ENCODE assay signal across 8 cellular contexts in genomic region chr2:162261032-162261945, GRCh38. TPM values are rescaled to one million over a fixed set of nuclear protein-coding genes. Genes with fewer than 3 reads are reported as not detected.
DNase-seq lines count a peak whose midpoint lies in the region; ATAC-seq and TF ChIP-seq lines count a peak whose summit lies in the region.

No MANE protein-coding gene starts in this region.

- DNase-seq in stimulated activated CD8-positive, alpha-beta memory T cell treated with anti-CD3 and anti-CD28 coated beads, Interleukin-12 subunit alpha, Interleukin-12 subunit beta, amount 100 ng/mL, for 4 hours (ENCODE audit: low read depth) = peak; percentile 0
- DNase-seq in stimulated activated CD8-positive, alpha-beta memory T cell treated with anti-CD3 and anti-CD28 coated beads, Interleukin-4, amount 100 ng/mL, for 48 hours = no peak
- peak; percentile 33 for DNase-seq in activated CD8-positive, alpha-beta T cell treated with anti-CD3 and anti-CD28 coated beads, Interleukin-2, amount 10 ng/mL, durations not matched to agents 7 days and 5 days
- DNase-seq in iPS-NIHi11 (ENCODE audit: low spot score) = peak; percentile 9
- DNase-seq in upper lobe of left lung = peak in 1 of 2 donors; percentile 84
- no peak for DNase-seq in NCI-H2081 (lab: John Stamatoyannopoulos, UW)
- DNase-seq in T1000 (lab: John Stamatoyannopoulos, UW) = no peak

- POLR2A ChIA-PET in activated CD8-positive, alpha-beta T cell treated with anti-CD3 and anti-CD28 coated beads, Interleukin-2, amount 10 ng/mL, durations not matched to agents 7 days and 5 days (lab: Charles Lee) = no interaction called here

- H3K9me3 Mint-ChIP-seq in activated CD8-positive, alpha-beta T cell treated with anti-CD3 and anti-CD28 coated beads, Interleukin-2, amount 10 ng/mL, durations not matched to agents 7 days and 5 days (ENCODE audit: insufficient read depth) = no peaks in the 10 kb centered on the region

- peak overlapping the region; percentile 22 for H3K4me3 Mint-ChIP-seq in activated CD8-positive, alpha-beta T cell treated with anti-CD3 and anti-CD28 coated beads, Interleukin-2, amount 10 ng/mL, durations not matched to agents 7 days and 5 days

- peak overlapping the region; percentile 51 to 73 (median 55) for H3K27ac ChIP-seq in upper lobe of left lung

- no peak for TF ChIP-seq CTCF in upper lobe of left lung (IDR thresholded peaks at IDR 0.05)

- ATAC-seq in HG03378 (IDR thresholded peaks at IDR 0.05; ENCODE audit: unreplicated experiment) (peak; percentile 72), upper lobe of left lung (ENCODE audit: low FRiP score in 2 of 2) (peak; percentile 87 to 90)
- ATAC-seq in activated CD8-positive, alpha-beta T cell treated with anti-CD3 and anti-CD28 coated beads, Interleukin-2, amount 10 ng/mL, durations not matched to agents 7 days and 5 days = peak; percentile 70

- no peaks in the 10 kb centered on the region for H3K27me3 ChIP-seq in upper lobe of left lung

- H3K4me1 ChIP-seq in upper lobe of left lung = peaks cover 8 to 18% (median 11%) of the 10 kb centered on the region in 4 donors

- H3K9me3 ChIP-seq in upper lobe of left lung = no peaks in the 10 kb centered on the region

- H3K27ac Mint-ChIP-seq in activated CD8-positive, alpha-beta T cell treated with anti-CD3 and anti-CD28 coated beads, Interleukin-2, amount 10 ng/mL, durations not matched to agents 7 days and 5 days = peak overlapping the region; percentile 72

- peaks cover 17% of the 10 kb centered on the region for H3K4me1 Mint-ChIP-seq in activated CD8-positive, alpha-beta T cell treated with anti-CD3 and anti-CD28 coated beads, Interleukin-2, amount 10 ng/mL, durations not matched to agents 7 days and 5 days (ENCODE audit: low read depth)

- H3K4me3 ChIP-seq in upper lobe of left lung = no peak overlapping the region

- 29 to 41% methylated on average over 4 of the region's 4 CpGs for WGBS in upper lobe of left lung, 2 donors

- TF ChIP-seq EP300 in upper lobe of left lung (IDR thresholded peaks at IDR 0.05) = peak in 1 of 4 donors; percentile 34

- TF ChIP-seq POLR2A in upper lobe of left lung (IDR thresholded peaks at IDR 0.05) = peak in 1 of 4 donors; percentile 44

- peaks cover 8% of the 10 kb centered on the region for H3K27me3 Mint-ChIP-seq in activated CD8-positive, alpha-beta T cell treated with anti-CD3 and anti-CD28 coated beads, Interleukin-2, amount 10 ng/mL, durations not matched to agents 7 days and 5 days (ENCODE audit: low read depth)

- H3K36me3 ChIP-seq in upper lobe of left lung = peaks cover 0 to 7% (median 4%) of the 10 kb centered on the region in 4 donors

- CTCF ChIA-PET in activated CD8-positive, alpha-beta T cell treated with anti-CD3 and anti-CD28 coated beads, Interleukin-2, amount 10 ng/mL, durations not matched to agents 7 days and 5 days (lab: Charles Lee) = interaction anchor here (1.3 kb wide), 2 partner anchors 37 to 40 kb away, joined by 4 to 7 read pairs; no protein-coding TSS in a partner anchor

- peaks cover 21% of the 10 kb centered on the region for H3K36me3 Mint-ChIP-seq in activated CD8-positive, alpha-beta T cell treated with anti-CD3 and anti-CD28 coated beads, Interleukin-2, amount 10 ng/mL, durations not matched to agents 7 days and 5 days (ENCODE audit: low read depth)

RNA-seq across cellular contexts. Expression of gene FAP, which starts 18.0 kb away (rescaled TPM):
- total RNA-seq in activated CD8-positive, alpha-beta T cell treated with anti-CD3 and anti-CD28 coated beads, Interleukin-2, amount 10 ng/mL, durations not matched to agents 7 days and 5 days = not detected
- total RNA-seq in upper lobe of left lung = 1 to 10 TPM; 1.2 to 7.3 (median 3.1) TPM

RNA-seq across cellular contexts. Expression of gene IFIH1, which starts 57.2 kb away (rescaled TPM):
- total RNA-seq in activated CD8-positive, alpha-beta T cell treated with anti-CD3 and anti-CD28 coated beads, Interleukin-2, amount 10 ng/mL, durations not matched to agents 7 days and 5 days = 10 to 100 TPM; 37.3 to 37.6 TPM
- total RNA-seq in upper lobe of left lung = 10 to 100 TPM; 21.0 to 47.2 (median 28.5) TPM

Comparison
In these comparisons a context has a peak if more than half of its experiments do, and no peak if none do; other contexts are left out.
1. DNase-seq: peak in stimulated activated CD8-positive, alpha-beta memory T cell treated with anti-CD3 and anti-CD28 coated beads, Interleukin-12 subunit alpha, Interleukin-12 subunit beta, amount 100 ng/mL, for 4 hours (single experiment), activated CD8-positive, alpha-beta T cell treated with anti-CD3 and anti-CD28 coated beads, Interleukin-2, amount 10 ng/mL, durations not matched to agents 7 days and 5 days (single experiment) and iPS-NIHi11 (single experiment); none in stimulated activated CD8-positive, alpha-beta memory T cell treated with anti-CD3 and anti-CD28 coated beads, Interleukin-4, amount 100 ng/mL, for 48 hours (single experiment), NCI-H2081 (0 of 2) and T1000 (single experiment).
2. Peak in every context shown above with its lines, with median percentiles within 50 percentile points of each other: ATAC-seq.